In the genomic region with DNA sequence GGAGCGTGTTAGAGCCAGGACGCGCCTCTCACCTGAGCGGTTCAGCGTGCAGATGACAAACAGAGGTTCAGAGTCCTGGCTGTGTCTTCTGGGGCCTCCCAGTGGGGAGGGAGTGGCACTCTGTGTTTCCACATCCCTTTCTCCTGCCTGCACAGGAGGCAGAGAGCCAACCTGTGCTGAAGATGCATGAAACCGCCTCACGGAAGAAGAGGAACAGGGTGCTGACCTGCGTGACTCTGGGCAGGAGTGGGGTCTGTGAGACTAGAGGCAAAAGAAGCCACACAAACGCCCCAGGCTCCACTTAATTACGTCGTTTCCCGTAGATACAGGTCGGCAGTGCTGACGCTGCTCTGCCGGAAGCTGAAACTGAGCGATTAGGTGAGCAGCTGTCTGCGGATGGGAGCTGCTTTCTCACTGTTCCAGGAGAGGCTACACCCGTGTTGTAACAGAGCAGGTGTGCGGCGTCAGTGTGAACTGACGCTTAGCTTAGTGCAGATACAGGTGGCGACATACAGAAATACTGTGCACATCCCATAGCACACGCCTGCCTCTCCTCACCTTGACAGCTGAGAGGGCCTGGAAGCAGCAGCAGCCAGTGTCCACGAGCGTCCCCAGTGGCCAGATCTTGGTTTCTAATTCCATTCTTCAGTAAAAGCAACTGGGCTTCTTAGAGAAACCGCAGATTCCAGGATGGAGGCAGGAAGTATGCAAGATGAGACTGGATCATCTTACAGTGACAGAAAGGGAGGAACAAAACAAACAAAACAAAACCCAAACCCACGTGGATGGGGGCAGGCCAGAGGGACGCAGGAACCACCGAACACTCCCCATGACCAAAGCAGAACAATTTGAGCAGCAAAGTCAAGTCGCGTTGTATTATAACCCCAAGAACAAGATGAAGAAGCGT, we compare ENCODE assay signal across 8 cellular contexts. TPM values are rescaled to one million over a fixed set of nuclear protein-coding genes. Genes with fewer than 3 reads are reported as not detected.
DNase-seq lines count a peak whose midpoint lies in the region; FAIRE-seq and TF ChIP-seq lines count a peak whose summit lies in the region.

No MANE protein-coding gene starts in this region.

- H3K4me3 Mint-ChIP-seq in progenitor cell of endocrine pancreas (ENCODE audit: low read depth) = no peak overlapping the region

- H3K27ac ChIP-seq in fibroblast of lung (ENCODE audit: insufficient read depth, low read length) = no peak overlapping the region

- H3K4me1 Mint-ChIP-seq in progenitor cell of endocrine pancreas (ENCODE audit: low read depth) = no peaks in the 10 kb centered on the region

- no peaks in the 10 kb centered on the region for H4K20me1 ChIP-seq in fibroblast of lung (ENCODE audit: control insufficient read depth, extremely low read depth, insufficient read depth, low read length)

- TF ChIP-seq CTCF in fibroblast of lung (conservative IDR thresholded peaks at IDR 0.05 in 1 of 2, IDR thresholded peaks at IDR 0.05 in 1 of 2; ENCODE audit: low read depth in 1 of 2, low read length in 2 of 2) (peak; percentile 52 to 76), progenitor cell of endocrine pancreas (IDR thresholded peaks at IDR 0.05; ENCODE audit: unreplicated experiment) (peak; percentile 60)

- peaks cover 10% of the 10 kb centered on the region for H3K27me3 ChIP-seq in fibroblast of lung (ENCODE audit: control insufficient read depth, insufficient read depth, low read length)

- no peak for TF ChIP-seq POLR2A in GM12891 (IDR thresholded peaks at IDR 0.05; ENCODE audit: low read depth, low read length)

- no peak overlapping the region for H3K27ac Mint-ChIP-seq in progenitor cell of endocrine pancreas

- no peak overlapping the region for H3K4me3 ChIP-seq in fibroblast of lung (replicated peaks in 1 of 4; ENCODE audit: control extremely low read depth in 1 of 4, insufficient read depth in 1 of 4, low read depth in 3 of 4, low read length in 4 of 4)

- no peaks in the 10 kb centered on the region for H3K27me3 Mint-ChIP-seq in progenitor cell of endocrine pancreas

- H2AFZ ChIP-seq in fibroblast of lung (ENCODE audit: low read length) = no peak overlapping the region

- H3K4me2 ChIP-seq in fibroblast of lung (ENCODE audit: extremely low read depth, insufficient read depth, low read length) = no peak overlapping the region

- H3K36me3 ChIP-seq in fibroblast of lung (ENCODE audit: control insufficient read depth, insufficient read depth, low read length) = no peaks in the 10 kb centered on the region

- peaks cover 5% of the 10 kb centered on the region for H3K36me3 Mint-ChIP-seq in progenitor cell of endocrine pancreas (ENCODE audit: insufficient read depth)

- peak; percentile 83 for DNase-seq in EH (ENCODE audit: low read depth)
- DNase-seq in LHCN-M2 (ENCODE audit: low read depth) = peak; percentile 89
- DNase-seq in RCC 7860 (ENCODE audit: low spot score) = peak; percentile 50
- DNase-seq in fibroblast of lung (ENCODE audit: low read depth in 2 of 2) = peak; percentile 45 to 66
- no peak for DNase-seq in progenitor cell of endocrine pancreas (ENCODE audit: low spot score, unreplicated experiment)
- no peak for DNase-seq in GM12891 (ENCODE audit: insufficient read length, low spot score)
- no peak for DNase-seq in germinal center (ENCODE audit: low spot score)
- no peak for DNase-seq in activated CD4-positive, alpha-beta T cell treated with anti-CD3 and anti-CD28 coated beads for 48 hours

- H3K9ac ChIP-seq in fibroblast of lung (ENCODE audit: insufficient read depth, low read length) = no peak overlapping the region

- H3K9me3 ChIP-seq in fibroblast of lung (ENCODE audit: control insufficient read depth, insufficient read depth, low read depth, low read length) = no peaks in the 10 kb centered on the region

- H3K4me1 ChIP-seq in fibroblast of lung (ENCODE audit: control insufficient read depth, extremely low read depth, insufficient read depth, low read length) = peaks cover 5% of the 10 kb centered on the region

- FAIRE-seq in RCC 7860 (lab: Jason Lieb, UNC) (peak; percentile 66), GM12891 (lab: Jason Lieb, UNC) (no peak)

- no peaks in the 10 kb centered on the region for H3K79me2 ChIP-seq in fibroblast of lung (ENCODE audit: control insufficient read depth, insufficient read depth, low read length)

- H3K9me3 Mint-ChIP-seq in progenitor cell of endocrine pancreas (ENCODE audit: low read depth) = peaks cover 3% of the 10 kb centered on the region

TF ChIP-seq in GM12891, 5 proteins besides CTCF, POLR2A, EP300 and RAD21:
- TF ChIP-seq TAF1 (IDR thresholded peaks at IDR 0.05; ENCODE audit: low read depth, low read length) (no peak), SPI1 (IDR thresholded peaks at IDR 0.05; ENCODE audit: low read depth, low read length) (no peak), POLR2AphosphoS5 (IDR thresholded peaks at IDR 0.05; ENCODE audit: low read depth, low read length) (no peak), PAX5 (IDR thresholded peaks at IDR 0.05; ENCODE audit: insufficient read depth, low read length, severe bottlenecking) (no peak), POU2F2 (IDR thresholded peaks at IDR 0.05; ENCODE audit: low read depth, low read length) (no peak)

RNA-seq across cellular contexts. Expression of a gene that starts 37.7 kb away (rescaled TPM):
- total RNA-seq in LHCN-M2 (2014; rRNA removed) (10.9 and 14.5 TPM in 2 replicates), fibroblast of lung (1.0 and 3.3 TPM in 2 replicates), progenitor cell of endocrine pancreas (82.6 and 90.0 TPM in 2 replicates)
- 26.4 TPM for polyA plus RNA-seq in LHCN-M2 (2012)
- polyA plus RNA-seq in fibroblast of lung = 0.06 and 0.18 TPM in 2 replicates
- polyA plus RNA-seq in fibroblast of lung (2012) = 0.14 and 0.16 TPM in 2 replicates
- polyA minus RNA-seq in fibroblast of lung (ENCODE audit: low replicate concordance) = not detected in 2 replicates
- polyA plus RNA-seq in GM12891 (2012; ENCODE audit: low read depth, missing spikeins) = 1.2 TPM

Comparison
In these comparisons a context has a peak if more than half of its experiments do, and no peak if none do; other contexts are left out.
1. DNase-seq: peak in EH (single experiment), LHCN-M2 (single experiment), RCC 7860 (single experiment) and fibroblast of lung (2 of 2); none in progenitor cell of endocrine pancreas (single experiment), GM12891 (single experiment), germinal center (single experiment) and activated CD4-positive, alpha-beta T cell treated with anti-CD3 and anti-CD28 coated beads for 48 hours (single experiment).